1 cellular context compared by ENCODE assay signal in the genomic region with DNA sequence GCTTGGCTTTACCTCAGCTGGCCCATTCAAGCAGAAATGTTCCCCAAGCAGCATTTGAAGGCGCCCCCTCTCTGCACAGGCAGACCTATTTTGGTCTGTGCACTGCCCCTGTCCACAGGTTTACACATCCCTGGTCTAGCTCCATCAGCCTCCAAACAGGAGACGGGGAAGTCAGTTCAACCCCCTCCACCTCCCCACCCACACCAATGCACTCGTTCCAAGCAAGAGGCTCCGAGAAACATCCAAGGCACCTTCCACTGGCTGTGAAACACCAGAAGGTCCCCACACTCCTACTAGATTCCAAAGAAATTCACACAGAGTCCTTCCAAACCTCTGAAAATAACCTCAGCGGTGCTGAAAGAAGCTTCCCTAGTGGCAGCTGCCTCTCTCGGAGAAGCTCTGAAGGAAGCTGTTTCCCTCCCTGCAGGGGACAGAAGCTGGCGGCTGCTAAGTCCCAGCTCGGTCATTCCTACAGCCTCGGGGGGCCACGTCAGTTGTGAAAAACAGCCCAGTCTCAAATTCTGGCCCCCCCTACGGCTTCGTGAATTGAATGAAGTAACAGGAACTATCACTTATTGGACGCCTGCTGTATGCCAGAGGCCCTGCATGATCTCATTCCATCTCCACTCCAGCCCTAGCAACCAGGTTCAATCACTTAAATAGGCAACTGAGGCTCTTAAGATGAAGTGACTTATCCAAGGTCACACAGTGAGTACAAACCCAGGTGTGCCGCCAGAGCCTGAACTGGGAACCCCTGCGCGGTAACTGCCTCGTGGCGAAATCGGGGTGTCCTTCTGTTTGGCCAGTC.
TF ChIP-seq lines count a peak whose summit lies in the region.

No MANE protein-coding gene starts in this region.

TF ChIP-seq in GM23338, 12 proteins besides CTCF, POLR2A, EP300 and RAD21 (continued from another document):
- TF ChIP-seq, protein P1, sequence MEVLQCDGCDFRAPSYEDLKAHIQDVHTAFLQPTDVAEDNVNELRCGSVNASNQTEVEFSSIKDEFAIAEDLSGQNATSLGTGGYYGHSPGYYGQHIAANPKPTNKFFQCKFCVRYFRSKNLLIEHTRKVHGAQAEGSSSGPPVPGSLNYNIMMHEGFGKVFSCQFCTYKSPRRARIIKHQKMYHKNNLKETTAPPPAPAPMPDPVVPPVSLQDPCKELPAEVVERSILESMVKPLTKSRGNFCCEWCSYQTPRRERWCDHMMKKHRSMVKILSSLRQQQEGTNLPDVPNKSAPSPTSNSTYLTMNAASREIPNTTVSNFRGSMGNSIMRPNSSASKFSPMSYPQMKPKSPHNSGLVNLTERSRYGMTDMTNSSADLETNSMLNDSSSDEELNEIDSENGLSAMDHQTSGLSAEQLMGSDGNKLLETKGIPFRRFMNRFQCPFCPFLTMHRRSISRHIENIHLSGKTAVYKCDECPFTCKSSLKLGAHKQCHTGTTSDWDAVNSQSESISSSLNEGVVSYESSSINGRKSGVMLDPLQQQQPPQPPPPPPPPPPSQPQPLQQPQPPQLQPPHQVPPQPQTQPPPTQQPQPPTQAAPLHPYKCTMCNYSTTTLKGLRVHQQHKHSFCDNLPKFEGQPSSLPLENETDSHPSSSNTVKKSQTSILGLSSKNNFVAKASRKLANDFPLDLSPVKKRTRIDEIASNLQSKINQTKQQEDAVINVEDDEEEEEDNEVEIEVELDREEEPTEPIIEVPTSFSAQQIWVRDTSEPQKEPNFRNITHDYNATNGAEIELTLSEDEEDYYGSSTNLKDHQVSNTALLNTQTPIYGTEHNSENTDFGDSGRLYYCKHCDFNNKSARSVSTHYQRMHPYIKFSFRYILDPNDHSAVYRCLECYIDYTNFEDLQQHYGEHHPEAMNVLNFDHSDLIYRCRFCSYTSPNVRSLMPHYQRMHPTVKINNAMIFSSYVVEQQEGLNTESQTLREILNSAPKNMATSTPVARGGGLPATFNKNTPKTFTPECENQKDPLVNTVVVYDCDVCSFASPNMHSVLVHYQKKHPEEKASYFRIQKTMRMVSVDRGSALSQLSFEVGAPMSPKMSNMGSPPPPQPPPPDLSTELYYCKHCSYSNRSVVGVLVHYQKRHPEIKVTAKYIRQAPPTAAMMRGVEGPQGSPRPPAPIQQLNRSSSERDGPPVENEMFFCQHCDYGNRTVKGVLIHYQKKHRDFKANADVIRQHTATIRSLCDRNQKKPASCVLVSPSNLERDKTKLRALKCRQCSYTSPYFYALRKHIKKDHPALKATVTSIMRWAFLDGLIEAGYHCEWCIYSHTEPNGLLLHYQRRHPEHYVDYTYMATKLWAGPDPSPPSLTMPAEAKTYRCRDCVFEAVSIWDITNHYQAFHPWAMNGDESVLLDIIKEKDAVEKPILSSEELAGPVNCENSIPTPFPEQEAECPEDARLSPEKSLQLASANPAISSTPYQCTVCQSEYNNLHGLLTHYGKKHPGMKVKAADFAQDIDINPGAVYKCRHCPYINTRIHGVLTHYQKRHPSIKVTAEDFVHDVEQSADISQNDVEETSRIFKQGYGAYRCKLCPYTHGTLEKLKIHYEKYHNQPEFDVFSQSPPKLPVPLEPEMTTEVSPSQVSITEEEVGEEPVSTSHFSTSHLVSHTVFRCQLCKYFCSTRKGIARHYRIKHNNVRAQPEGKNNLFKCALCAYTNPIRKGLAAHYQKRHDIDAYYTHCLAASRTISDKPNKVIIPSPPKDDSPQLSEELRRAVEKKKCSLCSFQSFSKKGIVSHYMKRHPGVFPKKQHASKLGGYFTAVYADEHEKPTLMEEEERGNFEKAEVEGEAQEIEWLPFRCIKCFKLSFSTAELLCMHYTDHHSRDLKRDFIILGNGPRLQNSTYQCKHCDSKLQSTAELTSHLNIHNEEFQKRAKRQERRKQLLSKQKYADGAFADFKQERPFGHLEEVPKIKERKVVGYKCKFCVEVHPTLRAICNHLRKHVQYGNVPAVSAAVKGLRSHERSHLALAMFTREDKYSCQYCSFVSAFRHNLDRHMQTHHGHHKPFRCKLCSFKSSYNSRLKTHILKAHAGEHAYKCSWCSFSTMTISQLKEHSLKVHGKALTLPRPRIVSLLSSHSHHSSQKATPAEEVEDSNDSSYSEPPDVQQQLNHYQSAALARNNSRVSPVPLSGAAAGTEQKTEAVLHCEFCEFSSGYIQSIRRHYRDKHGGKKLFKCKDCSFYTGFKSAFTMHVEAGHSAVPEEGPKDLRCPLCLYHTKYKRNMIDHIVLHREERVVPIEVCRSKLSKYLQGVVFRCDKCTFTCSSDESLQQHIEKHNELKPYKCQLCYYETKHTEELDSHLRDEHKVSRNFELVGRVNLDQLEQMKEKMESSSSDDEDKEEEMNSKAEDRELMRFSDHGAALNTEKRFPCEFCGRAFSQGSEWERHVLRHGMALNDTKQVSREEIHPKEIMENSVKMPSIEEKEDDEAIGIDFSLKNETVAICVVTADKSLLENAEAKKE (CRISPR knock-in tag; IDR thresholded peaks at IDR 0.05), result no peak
- TF ChIP-seq NANOG (IDR thresholded peaks at IDR 0.05; ENCODE audit: borderline replicate concordance) (no peak), ZNF331 (CRISPR knock-in tag; IDR thresholded peaks at IDR 0.05; ENCODE audit: low read depth) (no peak)
